10 cellular contexts compared by ENCODE assay signal in the genomic region with DNA sequence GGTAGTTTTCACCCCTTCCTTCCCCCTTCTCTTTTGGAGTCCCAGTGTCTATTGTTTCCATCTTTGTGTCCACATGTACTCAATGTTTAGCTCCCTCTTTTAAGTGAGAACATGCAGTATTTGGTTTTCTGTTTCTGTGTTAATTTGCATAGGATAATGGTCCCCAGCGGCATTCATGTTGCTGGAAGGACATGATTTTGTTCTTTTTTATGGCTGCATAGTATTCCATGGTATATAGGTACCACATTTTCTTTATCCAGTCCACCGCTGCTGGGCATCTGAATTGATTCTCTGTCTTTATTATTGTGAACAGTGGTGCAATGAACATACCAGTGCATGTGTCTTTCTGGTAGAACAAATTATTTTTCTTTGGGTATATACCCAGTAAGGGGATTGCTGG.
"Had no signal": no experiment of that assay in that cellular context is flagged by ENCODE, and none has a peak within 500 bp of the region (broad histone marks: within the 10 kb centered on the region; RNA-seq: fewer than 3 reads in every experiment).

No MANE protein-coding gene starts in this region.

- FAIRE-seq: H54 had no signal

- ATAC-seq: GM23338, HCT116 had no signal

- H3K27ac ChIP-seq: GM23248 had no signal

- H3K9me3 ChIP-seq: HAP-1 had no signal

- H3K4me3 ChIP-seq: GM23248, GM23338, HAP-1 had no signal

- H3K4me2 ChIP-seq: GM23338 had no signal

- H3K9ac ChIP-seq: GM23248 had no signal

- H2AFZ ChIP-seq: GM23248, GM23338 had no signal

- DNase-seq: GM23248, GOT3, H7, H9, HCEC 1CT, HFFc6 had no signal

- H3K36me3 ChIP-seq: HAP-1 had no signal

- H3K4me1 ChIP-seq: HAP-1 had no signal
